Comparison of ENCODE assay signal across 11 cellular contexts in the genomic region with DNA sequence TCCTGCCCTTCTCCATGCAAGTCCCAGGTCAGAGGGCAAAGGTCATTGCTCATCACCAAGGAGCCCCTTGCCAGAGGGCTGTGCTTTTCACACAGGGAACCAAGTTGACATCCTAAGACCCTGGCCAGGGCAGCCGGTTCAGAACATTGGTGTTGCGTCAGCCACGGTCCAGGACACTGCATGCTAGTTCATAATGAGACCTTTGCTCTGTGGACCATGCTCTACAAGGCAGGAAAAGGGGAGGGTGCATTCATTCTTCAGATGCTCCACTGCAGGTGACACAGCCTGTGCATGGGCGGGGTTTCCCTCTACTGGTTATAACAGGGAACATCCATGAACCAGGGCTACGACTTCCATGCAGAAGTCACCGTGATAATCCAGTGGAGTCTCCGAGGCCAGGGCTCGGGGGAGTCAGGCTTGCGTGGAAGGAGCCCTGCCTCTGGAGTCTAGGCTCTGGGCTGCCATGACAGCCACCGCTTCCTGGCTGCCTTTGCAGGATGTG.
DNase-seq lines count a peak whose midpoint lies in the region; ATAC-seq, FAIRE-seq and TF ChIP-seq lines count a peak whose summit lies in the region.
"Had no signal": no experiment of that assay in that cellular context is flagged by ENCODE, and none has a peak within 500 bp of the region (broad histone marks: within the 10 kb centered on the region; RNA-seq: fewer than 3 reads in every experiment).

No MANE protein-coding gene starts in this region.

- no peak overlapping the region for H3K4ac ChIP-seq in H1 (replicated peaks; ENCODE audit: insufficient read length, low read depth, low read length)

- peak; percentile 50 to 62 for TF ChIP-seq RAD21 in H1 (IDR thresholded peaks at IDR 0.05 in 1 of 2, conservative IDR thresholded peaks at IDR 0.05 in 1 of 2; ENCODE audit: low read depth in 2 of 2, low read length in 2 of 2)

- H3K9ac ChIP-seq in H1 (replicated peaks in 1 of 4; ENCODE audit: extremely low read depth in 1 of 4, low read depth in 3 of 4, low read length in 3 of 4) = no peak overlapping the region

- no peaks in the 10 kb centered on the region for H3K27me3 Mint-ChIP-seq in T-helper 2 cell treated with Interferon-gamma antibody and Interleukin-4, amounts not matched to agents 5 μg/mL and 100 μg/mL, for 36 hours (ENCODE audit: low read depth)

- no peak overlapping the region for H2BK120ac ChIP-seq in H1 (replicated peaks; ENCODE audit: low read depth, low read length)

- no peak overlapping the region for H2AFZ ChIP-seq in H1 (ENCODE audit: low read length)

- POLR2A ChIA-PET in H1 (lab: Charles Lee; ENCODE audit: partially characterized antibody) = no interaction called here

- H3K79me1 ChIP-seq in H1 (ENCODE audit: low read depth, low read length) = no peaks in the 10 kb centered on the region

- H3K4me1 ChIP-seq in H1 (replicated peaks in 1 of 4; ENCODE audit: control insufficient read depth in 3 of 4, insufficient read depth in 4 of 4, low read length in 3 of 4) (peaks cover 0 to 15% (median 7%) of the 10 kb centered on the region in 4 experiments; a peak in 6 of 7 replicates), mucosa of descending colon (ENCODE audit: low read depth) (no peaks in the 10 kb centered on the region)
- H3K4me1 ChIP-seq: suprapubic skin had no signal

- no peaks in the 10 kb centered on the region for H3K36me3 Mint-ChIP-seq in T-helper 2 cell treated with Interferon-gamma antibody and Interleukin-4, amounts not matched to agents 5 μg/mL and 100 μg/mL, for 36 hours (ENCODE audit: low read depth)

- H3K56ac ChIP-seq in H1 (replicated peaks; ENCODE audit: insufficient read length, low read depth, low read length) = no peak overlapping the region

- H3K36me3 ChIP-seq in H1 (ENCODE audit: control insufficient read depth in 2 of 4, insufficient read depth in 4 of 4, low read length in 3 of 4) (no peaks in the 10 kb centered on the region), mucosa of descending colon (ENCODE audit: low read depth) (no peaks in the 10 kb centered on the region)
- H3K36me3 ChIP-seq: suprapubic skin had no signal

- H3K9me3 ChIP-seq in H1 (ENCODE audit: insufficient read depth in 2 of 2, low read depth in 1 of 2, low read length in 1 of 2) = no peaks in the 10 kb centered on the region
- H3K9me3 ChIP-seq in mucosa of descending colon = no peaks in the 10 kb centered on the region
- H3K9me3 ChIP-seq: suprapubic skin had no signal

- no peak overlapping the region for H2BK20ac ChIP-seq in H1 (ENCODE audit: low read length)

- no peak overlapping the region for H3K14ac ChIP-seq in H1 (ENCODE audit: insufficient read length)

- 94% methylated on average over 10 of the region's 10 CpGs; no CpG with 5 or more reads in 1 of the 2 experiments for WGBS in H1 (ENCODE audit: extremely low coverage in 1 of 2, insufficient coverage in 1 of 2, insufficient read length in 1 of 2, insufficient replicate concordance in 2 of 2, low coverage in 1 of 2, low lambda C conversion rate in 2 of 2, missing lambda C conversion rate in 1 of 2), 2 experiments

- H3K79me2 ChIP-seq in H1 (ENCODE audit: control insufficient read depth in 1 of 2, insufficient read depth in 2 of 2, low read length in 2 of 2) = no peaks in the 10 kb centered on the region

- H3K27ac Mint-ChIP-seq in T-helper 2 cell treated with Interferon-gamma antibody and Interleukin-4, amounts not matched to agents 5 μg/mL and 100 μg/mL, for 36 hours = no peak overlapping the region

- H2BK12ac ChIP-seq in H1 (ENCODE audit: low read depth, low read length) = no peak overlapping the region

- H2BK5ac ChIP-seq in H1 (ENCODE audit: low read depth, low read length) = no peak overlapping the region

- DNase-seq in NCI-H2081 (lab: John Stamatoyannopoulos, UW) (peak; percentile 29 to 53), NCI-H2081 treated with DMSO at 0.1 percent for 48 hours (lab: John Stamatoyannopoulos, UW) (no peak), NCI-H524 treated with DMSO at 0.1 percent for 48 hours (lab: John Stamatoyannopoulos, UW) (peak; percentile 29), H1 (ENCODE audit: low read depth in 1 of 2, low spot score in 2 of 2) (no peak), putamen (ENCODE audit: low spot score) (peak; percentile 20), mucosa of descending colon (no peak), NCI-H774 (lab: John Stamatoyannopoulos, UW) (no peak)
- no peak for DNase-seq in T-helper 2 cell treated with Interferon-gamma antibody and Interleukin-4, amounts not matched to agents 5 μg/mL and 100 μg/mL, for 36 hours (ENCODE audit: low spot score)
- DNase-seq: activated T-cell treated with anti-CD3 and anti-CD28 coated beads for 4 hours, occipital lobe had no signal

- no peaks in the 10 kb centered on the region; a peak in 1 of 7 replicates for H3K27me3 ChIP-seq in H1 (replicated peaks in 1 of 4; ENCODE audit: control insufficient read depth in 3 of 4, extremely low read depth in 1 of 4, insufficient read depth in 3 of 4, low read length in 3 of 4)
- H3K27me3 ChIP-seq: suprapubic skin had no signal

- H3K4me2 ChIP-seq in H1 (ENCODE audit: insufficient read depth in 1 of 2, low read depth in 2 of 2, low read length in 2 of 2) = no peak overlapping the region

- ATAC-seq in mucosa of descending colon = no peak

- H4K8ac ChIP-seq in H1 (ENCODE audit: extremely low read depth, insufficient read depth, low read length) = no peak overlapping the region

- no peak overlapping the region for H3K23ac ChIP-seq in H1 (ENCODE audit: insufficient read length)

- peak; percentile 26 to 40 (median 39); a peak in 3 of 4 replicates for TF ChIP-seq CTCF in H1 (IDR thresholded peaks at IDR 0.05; ENCODE audit: control extremely low read depth in 1 of 3, insufficient read depth in 1 of 3, low read depth in 1 of 3, low read length in 3 of 3)
- no peak for TF ChIP-seq CTCF in mucosa of descending colon (IDR thresholded peaks at IDR 0.05)

- H3K4me3 Mint-ChIP-seq in T-helper 2 cell treated with Interferon-gamma antibody and Interleukin-4, amounts not matched to agents 5 μg/mL and 100 μg/mL, for 36 hours = no peak overlapping the region

- no peak overlapping the region for H2BK15ac ChIP-seq in H1 (ENCODE audit: low read length)

- no peak for FAIRE-seq in H1 (lab: Jason Lieb, UNC)

- H4K5ac ChIP-seq in H1 (ENCODE audit: insufficient read length, low read depth, low read length) = no peak overlapping the region

- H3K27ac ChIP-seq in H1 (ENCODE audit: low read depth, low read length) = no peak overlapping the region
- H3K27ac ChIP-seq: suprapubic skin had no signal

- TF ChIP-seq POLR2A in H1 (IDR thresholded peaks at IDR 0.05; ENCODE audit: control extremely low read depth in 1 of 2, low read depth in 2 of 2, low read length in 2 of 2) = no peak

- no peaks in the 10 kb centered on the region for H3K23me2 ChIP-seq in H1 (ENCODE audit: low read depth, low read length)

- no peak overlapping the region for H3K4me3 ChIP-seq in H1 (ENCODE audit: extremely low read depth in 1 of 4, insufficient read depth in 2 of 4, low read depth in 3 of 4, low read length in 4 of 4)
- H3K4me3 ChIP-seq in mucosa of descending colon = no peak overlapping the region
- H3K4me3 ChIP-seq: suprapubic skin had no signal

- H4K20me1 ChIP-seq in H1 (replicated peaks in 1 of 2; ENCODE audit: control insufficient read depth in 1 of 2, insufficient read depth in 2 of 2, low read length in 2 of 2) = no peaks in the 10 kb centered on the region

- CTCF ChIA-PET in H1 (lab: Charles Lee; ENCODE audit: partially characterized antibody) = interaction anchor here (6.0 kb wide), 1 partner anchor 15 kb away, joined by 53 read pairs; no protein-coding TSS in a partner anchor

- H3K4me1 Mint-ChIP-seq in T-helper 2 cell treated with Interferon-gamma antibody and Interleukin-4, amounts not matched to agents 5 μg/mL and 100 μg/mL, for 36 hours (ENCODE audit: low read depth) = no peaks in the 10 kb centered on the region

- no peak overlapping the region for H4K91ac ChIP-seq in H1 (replicated peaks; ENCODE audit: insufficient read length, low read length)

- no peak overlapping the region for H2AK5ac ChIP-seq in H1 (ENCODE audit: low read depth, low read length)

- intact Hi-C loops in mucosa of descending colon (cut with DNase I, micrococcal nuclease) = no loop called here

- H3K18ac ChIP-seq in H1 (ENCODE audit: extremely low read depth, low read length) = no peak overlapping the region

- H3K9me3 Mint-ChIP-seq in T-helper 2 cell treated with Interferon-gamma antibody and Interleukin-4, amounts not matched to agents 5 μg/mL and 100 μg/mL, for 36 hours = no peaks in the 10 kb centered on the region

- no peak for TF ChIP-seq EP300 in H1 (IDR thresholded peaks at IDR 0.05; ENCODE audit: borderline replicate concordance in 1 of 2, low read depth in 2 of 2, low read length in 2 of 2)

TF ChIP-seq in H1, 55 proteins besides CTCF, POLR2A, EP300 and RAD21:
- TF ChIP-seq NRF1 (IDR thresholded peaks at IDR 0.05; ENCODE audit: low read depth, low read length) (no peak), PHF8 (conservative IDR thresholded peaks at IDR 0.05; ENCODE audit: low read depth, low read length) (no peak), TBP (IDR thresholded peaks at IDR 0.05; ENCODE audit: low read depth, low read length) (no peak), YY1 (IDR thresholded peaks at IDR 0.05; ENCODE audit: low read depth, low read length) (no peak), SIRT6 (IDR thresholded peaks at IDR 0.05; ENCODE audit: low read length) (no peak), SP1 (IDR thresholded peaks at IDR 0.05; ENCODE audit: low read depth, low read length) (no peak), JUN (IDR thresholded peaks at IDR 0.05; ENCODE audit: low read depth, low read length) (no peak), CEBPB (IDR thresholded peaks at IDR 0.05; ENCODE audit: low read depth, low read length) (no peak), SAP30 (IDR thresholded peaks at IDR 0.05; ENCODE audit: insufficient read depth, insufficient replicate concordance, low read length) (no peak), GTF2F1 (IDR thresholded peaks at IDR 0.05; ENCODE audit: borderline replicate concordance, low read depth, low read length) (no peak)

Comparison
In these comparisons a context has a peak if more than half of its experiments do, and no peak if none do; other contexts are left out.
1. DNase-seq: peak in NCI-H2081 (2 of 2), NCI-H524 treated with DMSO at 0.1 percent for 48 hours (single experiment) and putamen (single experiment); none in NCI-H2081 treated with DMSO at 0.1 percent for 48 hours (single experiment), H1 (0 of 2), T-helper 2 cell treated with Interferon-gamma antibody and Interleukin-4, amounts not matched to agents 5 μg/mL and 100 μg/mL, for 36 hours (single experiment), mucosa of descending colon (0 of 3) and NCI-H774 (single experiment).